ENCODE assay signal across 20 cellular contexts in the genomic region with DNA sequence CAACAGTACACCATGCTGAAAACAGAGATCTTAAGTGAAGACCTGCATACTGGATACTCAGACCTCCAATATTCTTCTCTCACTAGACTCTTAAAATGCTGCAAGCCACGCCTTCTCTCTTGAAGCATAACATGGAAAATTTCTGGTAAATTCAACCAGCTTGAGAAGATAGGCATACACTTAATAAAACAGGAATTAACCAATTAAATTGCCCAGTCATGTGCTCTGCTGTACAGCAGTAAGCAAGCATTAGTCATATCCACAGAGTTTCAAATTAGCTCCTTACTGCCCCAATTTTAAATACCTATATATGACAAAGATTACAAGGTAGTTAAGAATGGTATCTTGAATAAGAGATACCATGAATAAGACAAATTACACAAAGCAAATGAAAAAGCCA. TPM values are rescaled to one million over a fixed set of nuclear protein-coding genes. Genes with fewer than 3 reads are reported as not detected.
"Had no signal": no experiment of that assay in that cellular context is flagged by ENCODE, and none has a peak within 500 bp of the region (broad histone marks: within the 10 kb centered on the region; RNA-seq: fewer than 3 reads in every experiment).

No MANE protein-coding gene starts in this region.

- H3K4me1 ChIP-seq: thyroid gland had no signal

- H3K9me3 ChIP-seq: thyroid gland had no signal

- H3K27ac ChIP-seq: cardiac muscle cell, thyroid gland had no signal

- H3K36me3 ChIP-seq: cardiac muscle cell, thyroid gland had no signal

- ATAC-seq: activated T-cell treated with anti-CD3 and anti-CD28 coated beads, Interleukin-2, amount 50 U/mL, for 72 hours; left cardiac atrium; natural killer cell; T-helper 17 cell had no signal

- H3K4me3 ChIP-seq: cardiac muscle cell, thyroid gland had no signal

- H3K27me3 ChIP-seq: cardiac muscle cell, thyroid gland had no signal

- DNase-seq: activated CD4-positive, alpha-beta memory T cell treated with anti-CD3 and anti-CD28 coated beads, Interleukin-2, amount 10 ng/mL, durations not matched to agents 7 days and 5 days; activated CD4-positive, alpha-beta T cell treated with anti-CD3 and anti-CD28 coated beads for 48 hours; activated effector memory CD4-positive, alpha-beta T cell treated with Interleukin-2 at 50 U/mL for 16 hours; activated naive CD4-positive, alpha-beta T cell treated with anti-CD3 and anti-CD28 coated beads for 36 hours; activated naive CD8-positive, alpha-beta T cell treated with anti-CD3 and anti-CD28 coated beads, Interleukin-2, amount 10 ng/mL, durations not matched to agents 7 days and 5 days; activated T-cell treated with anti-CD3 and anti-CD28 coated beads, Interleukin-2, amount 50 U/mL, for 72 hours; amniotic stem cell; erythroblast; glutamatergic neuron; hippocampal formation; left cardiac atrium; midbrain; natural killer cell; retina; substantia nigra; T-helper 17 cell; thyroid gland had no signal

RNA-seq across cellular contexts. Expression of a gene that starts 53.8 kb away (rescaled TPM):
- total RNA-seq: activated CD4-positive, alpha-beta memory T cell treated with anti-CD3 and anti-CD28 coated beads, Interleukin-2, amount 10 ng/mL, durations not matched to agents 7 days and 5 days; activated naive CD4-positive, alpha-beta T cell treated with anti-CD3 and anti-CD28 coated beads for 36 hours; activated naive CD8-positive, alpha-beta T cell treated with anti-CD3 and anti-CD28 coated beads, Interleukin-2, amount 10 ng/mL, durations not matched to agents 7 days and 5 days; activated T-cell treated with anti-CD3 and anti-CD28 coated beads, Interleukin-2, amount 50 U/mL, for 72 hours; cardiac muscle cell; cerebellum; left cardiac atrium; natural killer cell; posterior vena cava; T-helper 17 cell; thyroid gland had no signal
